ENCODE assay signal across 1 cellular context in the genomic region with DNA sequence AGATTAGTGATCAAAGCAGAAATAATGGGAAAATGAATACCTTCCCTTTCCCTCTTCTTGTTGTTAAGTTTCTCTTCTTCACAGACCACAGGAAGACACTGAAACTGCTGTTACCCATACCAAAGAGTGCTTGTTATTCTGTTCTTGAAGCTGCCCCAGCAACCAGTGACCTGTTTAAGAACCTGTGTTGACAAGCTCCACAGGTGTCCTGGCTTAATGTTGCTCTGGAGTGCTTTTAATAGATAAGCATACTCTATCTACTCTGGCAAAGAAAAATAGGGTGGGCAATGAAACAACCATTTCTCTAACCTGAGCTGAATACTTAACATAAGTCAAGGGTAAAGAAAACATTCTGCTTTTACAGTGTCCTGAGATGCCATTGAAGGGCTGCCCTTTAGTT.
TF ChIP-seq lines count a peak whose summit lies in the region.

No MANE protein-coding gene starts in this region.

TF ChIP-seq in WTC11, 78 proteins besides CTCF, POLR2A, EP300 and RAD21 (continued from another document):
- TF ChIP-seq ATF6 (CRISPR knock-in tag; IDR thresholded peaks at IDR 0.05), result no peak
